7 cellular contexts compared by ENCODE assay signal in the genomic region with DNA sequence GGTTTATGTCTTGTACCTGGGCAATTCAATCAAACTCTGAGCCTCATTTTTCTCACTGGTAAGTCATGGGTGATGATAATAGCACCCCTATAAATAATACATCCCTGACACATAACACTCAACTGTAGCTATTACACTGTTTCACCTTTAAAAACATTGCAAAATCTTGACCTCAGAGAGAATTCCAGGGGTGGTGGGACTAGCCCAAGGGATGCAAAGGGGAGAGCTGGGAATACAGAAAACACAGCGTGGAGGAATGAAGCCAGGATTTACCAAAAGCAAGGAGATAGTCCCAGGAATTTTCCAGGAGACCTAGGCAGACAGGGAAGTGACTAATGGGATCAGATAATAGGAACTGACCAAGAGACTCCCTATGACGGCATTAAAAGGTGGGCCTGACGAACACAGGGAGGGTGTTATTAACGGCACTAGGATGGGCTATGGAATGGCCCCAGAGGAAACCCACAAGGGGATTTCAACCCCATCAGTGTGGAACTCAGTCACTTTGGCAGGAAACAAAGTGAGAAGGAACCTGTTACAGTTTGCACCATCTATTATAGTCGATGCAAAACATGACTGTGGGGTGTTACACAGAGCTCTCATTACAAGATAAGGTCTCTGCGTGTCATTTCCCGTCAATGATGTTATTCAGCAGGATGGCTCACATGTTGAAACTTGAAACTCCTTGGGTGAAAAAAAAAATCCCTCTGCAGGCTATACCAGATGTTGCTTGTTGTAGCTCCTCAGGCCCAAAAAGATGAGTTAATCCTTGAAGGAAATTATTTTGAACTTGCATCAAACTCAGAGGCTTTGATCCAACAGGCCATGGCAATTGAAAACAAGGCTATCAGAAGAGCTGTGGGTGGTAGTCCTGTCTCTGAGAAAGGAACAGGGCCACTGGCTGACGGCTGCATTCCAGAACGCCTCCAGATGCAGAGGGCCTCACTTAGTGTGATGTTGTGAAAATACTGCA. TPM values are rescaled to one million over a fixed set of nuclear protein-coding genes. Genes with fewer than 3 reads are reported as not detected.
DNase-seq lines count a peak whose midpoint lies in the region; ATAC-seq, FAIRE-seq and TF ChIP-seq lines count a peak whose summit lies in the region.

No MANE protein-coding gene starts in this region.

- H3K9me3 Mint-ChIP-seq in GM23338 = no peaks in the 10 kb centered on the region

- no peaks in the 10 kb centered on the region for H3K36me3 Mint-ChIP-seq in GM23338 (ENCODE audit: low read depth)

- H3K27ac Mint-ChIP-seq in GM23338 = no peak overlapping the region

- H3K27me3 ChIP-seq in GM23338 (ENCODE audit: insufficient read depth) = no peaks in the 10 kb centered on the region
- no peaks in the 10 kb centered on the region for H3K27me3 ChIP-seq in pancreas

- no peaks in the 10 kb centered on the region for H3K9me2 ChIP-seq in GM23338 (ENCODE audit: insufficient read depth)

- H4K20me1 ChIP-seq in GM23338 (replicated peaks; ENCODE audit: insufficient read depth) = no peaks in the 10 kb centered on the region

- H3K27ac ChIP-seq in GM23338 (ENCODE audit: low read depth) (no peak overlapping the region), pancreas (no peak overlapping the region)

- WGBS in pancreas, 2 donors = 40 to 42% methylated on average over 9 of the region's 9 CpGs

- H3K4me1 ChIP-seq in GM23338 (ENCODE audit: insufficient read depth) = peaks cover 3% of the 10 kb centered on the region; the same call in 1 of the 2 replicates
- H3K4me1 ChIP-seq in pancreas = no peaks in the 10 kb centered on the region

- no peak overlapping the region for H3K4me3 Mint-ChIP-seq in GM23338

- no peak overlapping the region for H2AFZ ChIP-seq in GM23338

- TF ChIP-seq CTCF in GM23338 (conservative IDR thresholded peaks at IDR 0.05; ENCODE audit: low read depth in 2 of 2) (no peak), pancreas (IDR thresholded peaks at IDR 0.05) (no peak)

- peaks cover 20% of the 10 kb centered on the region; the same call in 2 of the 3 replicates for H3K4me1 Mint-ChIP-seq in GM23338

- no peaks in the 10 kb centered on the region for H3F3A ChIP-seq in GM23338 (replicated peaks; ENCODE audit: low read depth)

- H3K4me2 ChIP-seq in GM23338 = no peak overlapping the region

- H3K9me3 ChIP-seq in pancreas = no peaks in the 10 kb centered on the region

- peak; percentile 97 for FAIRE-seq in endometrium (lab: Jason Lieb, UNC)
- FAIRE-seq in pancreas (lab: Jason Lieb, UNC) = no peak

- peak; percentile 75 for ATAC-seq in GM18511 (IDR thresholded peaks at IDR 0.05; ENCODE audit: unreplicated experiment)
- 0 out of 3 replicates have a peak, but pooled peaks have one; percentile 19 for ATAC-seq in GM23338
- peak in 3 of 4 donors; percentile 56 to 66 (median 64) for ATAC-seq in pancreas

- intact Hi-C loops in pancreas (cut with DNase I) = no loop called here

- no peaks in the 10 kb centered on the region for H3K27me3 Mint-ChIP-seq in GM23338 (ENCODE audit: insufficient read depth, low read depth, poor library complexity)

- no peak overlapping the region for H3K4me3 ChIP-seq in GM23338
- no peak overlapping the region for H3K4me3 ChIP-seq in pancreas

- H3K36me3 ChIP-seq in GM23338 (ENCODE audit: insufficient read depth) (no peaks in the 10 kb centered on the region), pancreas (no peaks in the 10 kb centered on the region)

- H3K79me2 ChIP-seq in GM23338 (replicated peaks; ENCODE audit: insufficient read depth) = no peaks in the 10 kb centered on the region

- DNase-seq in GM23338 (ENCODE audit: low spot score) (peak; percentile 18), NCI-H146 (lab: John Stamatoyannopoulos, UW) (peak; percentile 61), pancreas (no peak), NCI-H1048 (lab: John Stamatoyannopoulos, UW) (no peak), NCI-H1436 treated with DMSO at 0.1 percent for 48 hours (lab: John Stamatoyannopoulos, UW) (no peak)

TF ChIP-seq in GM23338, 12 proteins besides CTCF, POLR2A, EP300 and RAD21:
- no peak for TF ChIP-seq ZNF462 (CRISPR knock-in tag; IDR thresholded peaks at IDR 0.05)
- no peak for TF ChIP-seq NANOG (IDR thresholded peaks at IDR 0.05; ENCODE audit: borderline replicate concordance)
- TF ChIP-seq ZNF331 (CRISPR knock-in tag; IDR thresholded peaks at IDR 0.05; ENCODE audit: low read depth) = no peak
- TF ChIP-seq CREB1 (CRISPR knock-in tag; IDR thresholded peaks at IDR 0.05; ENCODE audit: low read depth) = no peak
- no peak for TF ChIP-seq EZH2phosphoT487 (IDR thresholded peaks at IDR 0.05; ENCODE audit: unreplicated experiment)
TF ChIP-seq in GM23338: peak in this region for 0.

RNA-seq across cellular contexts. Expression of gene DRAM1, which starts 58.7 kb away (rescaled TPM):
- 5.4 and 5.7 TPM in 2 replicates for total RNA-seq in GM23338 (2014; rRNA removed; shearing (Covaris generic))
- polyA plus RNA-seq in GM23338 (2016; fragmentation: Nextera tagmentation; extraction: Ambion mirVana) (8.5 and 8.6 TPM in 2 replicates), pancreas (1 to 10 TPM; 3.5 to 7.4 TPM)
- total RNA-seq in pancreas = 10 to 100 TPM in 2 of 6 donors, 1 to 10 TPM in 4; 3.1 to 15.0 (median 5.6) TPM

Comparison
In these comparisons a context has a peak if more than half of its experiments do, and no peak if none do; other contexts are left out.
1. ATAC-seq: peak in every context shown above with its lines; median percentile 75 in GM18511; 64 in pancreas; 19 in GM23338.
2. DNase-seq: peak in GM23338 (single experiment) and NCI-H146 (single experiment); none in pancreas (0 of 6), NCI-H1048 (single experiment) and NCI-H1436 treated with DMSO at 0.1 percent for 48 hours (single experiment).